Comparison of ENCODE assay signal across 1 cellular context in genomic region chr10:7300327-7300726, GRCh38.
TF ChIP-seq lines count a peak whose summit lies in the region.

No MANE protein-coding gene starts in this region.

TF ChIP-seq in HEK293, 187 proteins besides CTCF, POLR2A, EP300 and RAD21 (continued from another document):
- TF ChIP-seq ZNF18 (tag by site-specific recombination; IDR thresholded peaks at IDR 0.05) = peak; percentile 79
- no peak for TF ChIP-seq ZNF521 (tag by site-specific recombination; IDR thresholded peaks at IDR 0.05)
- no peak for TF ChIP-seq ZNF776 (tag by site-specific recombination; IDR thresholded peaks at IDR 0.05; ENCODE audit: borderline replicate concordance)
- no peak for TF ChIP-seq ZNF626 (tag by site-specific recombination; IDR thresholded peaks at IDR 0.05)
- peak; percentile 64 for TF ChIP-seq EGR2 (tag by site-specific recombination; IDR thresholded peaks at IDR 0.05; ENCODE audit: low read depth)
- TF ChIP-seq ZBTB6 (tag by site-specific recombination; IDR thresholded peaks at IDR 0.05) = no peak
